Comparison of ENCODE assay signal across 8 cellular contexts in genomic region chr10:96832721-96833219, GRCh38. TPM values are rescaled to one million over a fixed set of nuclear protein-coding genes. Genes with fewer than 3 reads are reported as not detected.
A peak's percentile ranks its signal among the peaks of the same experiment; 100 is the strongest.
DNase-seq lines count a peak whose midpoint lies in the region; ATAC-seq, FAIRE-seq and TF ChIP-seq lines count a peak whose summit lies in the region.

No MANE protein-coding gene starts in this region.

- TF ChIP-seq EP300 in H1 (IDR thresholded peaks at IDR 0.05; ENCODE audit: borderline replicate concordance in 1 of 2, low read depth in 2 of 2, low read length in 2 of 2): no peak

- H3K4me2 ChIP-seq in H1 (ENCODE audit: insufficient read depth in 1 of 2, low read depth in 2 of 2, low read length in 2 of 2): peak overlapping the region; percentile 84 to 87; a peak in 3 of 4 replicates
- H3K4me2 ChIP-seq in mesendoderm (ENCODE audit: low read length): peak overlapping the region; percentile 33

- H3K27ac ChIP-seq in H1 (ENCODE audit: low read depth, low read length): peak overlapping the region; percentile 60; the same call in 1 of the 2 replicates
- peak overlapping the region; percentile 99 for H3K27ac ChIP-seq in mesendoderm (ENCODE audit: low read depth, low read length)

- H3K79me1 ChIP-seq in H1 (ENCODE audit: low read depth, low read length): no peaks in the 10 kb centered on the region; the same call in 1 of the 2 replicates
- peaks cover 1% of the 10 kb centered on the region for H3K79me1 ChIP-seq in mesendoderm (ENCODE audit: low read length)

- H3K36me3 ChIP-seq in H1 (ENCODE audit: control insufficient read depth in 2 of 4, insufficient read depth in 4 of 4, low read length in 3 of 4): no peaks in the 10 kb centered on the region
- H3K36me3 ChIP-seq in mesendoderm (ENCODE audit: control insufficient read depth, insufficient read depth, low read length): no peaks in the 10 kb centered on the region

- H3K9me3 ChIP-seq in H1 (ENCODE audit: insufficient read depth in 2 of 2, low read depth in 1 of 2, low read length in 1 of 2): no peaks in the 10 kb centered on the region; a peak in 1 of 4 replicates

- H2AK5ac ChIP-seq in H1 (ENCODE audit: low read depth, low read length) (no peak overlapping the region), mesendoderm (ENCODE audit: low read length) (no peak overlapping the region)

- WGBS in H1 (ENCODE audit: extremely low coverage in 1 of 2, insufficient coverage in 1 of 2, insufficient read length in 1 of 2, insufficient replicate concordance in 2 of 2, low coverage in 1 of 2, low lambda C conversion rate in 2 of 2, missing lambda C conversion rate in 1 of 2), 2 experiments: 1% methylated on average over 17 of the region's 72 CpGs; no CpG with 5 or more reads in 1 of the 2 experiments
- no CpG with 5 or more reads among the region's 72 CpGs for WGBS in mesendoderm (ENCODE audit: extremely low coverage, insufficient coverage, low lambda C conversion rate)

- H2BK120ac ChIP-seq in H1 (replicated peaks; ENCODE audit: low read depth, low read length) (no peak overlapping the region), mesendoderm (ENCODE audit: low read depth, low read length) (peak overlapping the region; percentile 35)

- peaks cover 4% of the 10 kb centered on the region; the same call in 1 of the 2 replicates for H3K23me2 ChIP-seq in H1 (ENCODE audit: low read depth, low read length)

- no peak overlapping the region for H2BK20ac ChIP-seq in H1 (ENCODE audit: low read length)

- H2BK5ac ChIP-seq in H1 (ENCODE audit: low read depth, low read length) (no peak overlapping the region), mesendoderm (ENCODE audit: low read length) (peak overlapping the region; percentile 81)

- H3K27me3 ChIP-seq in H1 (replicated peaks in 1 of 4; ENCODE audit: control insufficient read depth in 3 of 4, extremely low read depth in 1 of 4, insufficient read depth in 3 of 4, low read length in 3 of 4) (no peaks in the 10 kb centered on the region; a peak in 1 of 7 replicates), mesendoderm (ENCODE audit: insufficient read depth, low read length, poor library complexity) (no peaks in the 10 kb centered on the region)

- H3K56ac ChIP-seq in H1 (replicated peaks; ENCODE audit: insufficient read length, low read depth, low read length) (no peak overlapping the region), mesendoderm (ENCODE audit: low read length) (peak overlapping the region; percentile 95)

- H3K23ac ChIP-seq in H1 (ENCODE audit: insufficient read length) (no peak overlapping the region), mesendoderm (ENCODE audit: low read length) (no peak overlapping the region)

- H4K5ac ChIP-seq in H1 (ENCODE audit: insufficient read length, low read depth, low read length): no peak overlapping the region
- no peak overlapping the region for H4K5ac ChIP-seq in mesendoderm (ENCODE audit: low read length)

- FAIRE-seq in H1 (lab: Jason Lieb, UNC): no peak

- H2BK15ac ChIP-seq in H1 (ENCODE audit: low read length): no peak overlapping the region
- H2BK15ac ChIP-seq in mesendoderm (replicated peaks; ENCODE audit: low read depth): no peak overlapping the region

- H3K18ac ChIP-seq in H1 (ENCODE audit: extremely low read depth, low read length): no peak overlapping the region; the same call in 1 of the 2 replicates
- peak overlapping the region; percentile 97 for H3K18ac ChIP-seq in mesendoderm (ENCODE audit: low read length)

- H2AFZ ChIP-seq in H1 (ENCODE audit: low read length): no peak overlapping the region

- no peak overlapping the region for H4K91ac ChIP-seq in H1 (replicated peaks; ENCODE audit: insufficient read length, low read length)

- H4K8ac ChIP-seq in H1 (ENCODE audit: extremely low read depth, insufficient read depth, low read length) (peak overlapping the region; percentile 81; the same call in 1 of the 2 replicates), mesendoderm (ENCODE audit: low read depth, low read length) (no peak overlapping the region)

- POLR2A ChIA-PET in H1 (lab: Charles Lee; ENCODE audit: partially characterized antibody): interaction anchor here (0.6 to 2.1 kb wide), 11 partner anchors 11 to 189 kb away, joined by 3 to 16 read pairs (median 4); no protein-coding TSS in a partner anchor

- no peak for TF ChIP-seq POLR2A in H1 (IDR thresholded peaks at IDR 0.05; ENCODE audit: control extremely low read depth in 1 of 2, low read depth in 2 of 2, low read length in 2 of 2)

- peaks cover 0 to 7% of the 10 kb centered on the region in 2 experiments for H4K20me1 ChIP-seq in H1 (replicated peaks in 1 of 2; ENCODE audit: control insufficient read depth in 1 of 2, insufficient read depth in 2 of 2, low read length in 2 of 2)

- TF ChIP-seq RAD21 in H1 (IDR thresholded peaks at IDR 0.05 in 1 of 2, conservative IDR thresholded peaks at IDR 0.05 in 1 of 2; ENCODE audit: low read depth in 2 of 2, low read length in 2 of 2): no peak; a peak in 1 of 4 replicates

- peaks cover 0 to 3% (median 0%) of the 10 kb centered on the region in 4 experiments; a peak in 2 of 7 replicates for H3K4me1 ChIP-seq in H1 (replicated peaks in 1 of 4; ENCODE audit: control insufficient read depth in 3 of 4, insufficient read depth in 4 of 4, low read length in 3 of 4)
- no peaks in the 10 kb centered on the region for H3K4me1 ChIP-seq in mesendoderm (ENCODE audit: control insufficient read depth, low read depth, low read length)

- H3K4me3 ChIP-seq in H1 (ENCODE audit: extremely low read depth in 1 of 4, insufficient read depth in 2 of 4, low read depth in 3 of 4, low read length in 4 of 4) (peak overlapping the region; percentile 71 to 91 (median 82)), mesendoderm (ENCODE audit: low read length) (peak overlapping the region; percentile 60)

- H3K4ac ChIP-seq in H1 (replicated peaks; ENCODE audit: insufficient read length, low read depth, low read length) (no peak overlapping the region), mesendoderm (ENCODE audit: low read depth, low read length) (peak overlapping the region; percentile 88)

- CTCF ChIA-PET in H1 (lab: Charles Lee; ENCODE audit: partially characterized antibody): interaction anchor here (0.7 kb wide), 1 partner anchor 446 kb away, joined by 3 read pairs; no protein-coding TSS in a partner anchor

- H3K79me2 ChIP-seq in H1 (ENCODE audit: control insufficient read depth in 1 of 2, insufficient read depth in 2 of 2, low read length in 2 of 2) (peaks cover 17 to 42% of the 10 kb centered on the region in 2 experiments), mesendoderm (ENCODE audit: control insufficient read depth, insufficient read depth, low read length) (peaks cover 31% of the 10 kb centered on the region)

- peak; percentile 82 for DNase-seq in Ammon's horn (ENCODE audit: low spot score)
- DNase-seq in NCI-H69 (lab: John Stamatoyannopoulos, UW): peak; percentile 95
- peak; percentile 74 to 76 for DNase-seq in activated CD8-positive, alpha-beta memory T cell treated with anti-CD3 and anti-CD28 coated beads for 4 hours (ENCODE audit: low read depth in 2 of 2)
- peak in 1 of 2 experiments; percentile 83 for DNase-seq in H1 (ENCODE audit: low read depth in 1 of 2, low spot score in 2 of 2)
- DNase-seq in mesendoderm: no peak
- peak; percentile 73 for DNase-seq in stimulated activated CD8-positive, alpha-beta memory T cell treated with anti-CD3 and anti-CD28 coated beads, Interleukin-12 subunit alpha, Interleukin-12 subunit beta, amount 100 ng/mL, for 24 hours (ENCODE audit: extremely low read depth)

- no peak for TF ChIP-seq CTCF in H1 (IDR thresholded peaks at IDR 0.05; ENCODE audit: control extremely low read depth in 1 of 3, insufficient read depth in 1 of 3, low read depth in 1 of 3, low read length in 3 of 3)

- no peak overlapping the region for H2BK12ac ChIP-seq in H1 (ENCODE audit: low read depth, low read length)

- no peak overlapping the region for H3K14ac ChIP-seq in H1 (ENCODE audit: insufficient read length)

- H3K9ac ChIP-seq in H1 (replicated peaks in 1 of 4; ENCODE audit: extremely low read depth in 1 of 4, low read depth in 3 of 4, low read length in 3 of 4) (peak overlapping the region in 3 of 4 experiments; percentile 56 to 87 (median 73); a peak in 6 of 7 replicates), mesendoderm (ENCODE audit: low read length) (peak overlapping the region; percentile 77)

- ATAC-seq in GM18909 (IDR thresholded peaks at IDR 0.05; ENCODE audit: poor library complexity, unreplicated experiment) (peak; percentile 65), HG03135 (IDR thresholded peaks at IDR 0.05; ENCODE audit: unreplicated experiment) (peak; percentile 61)

TF ChIP-seq in H1, 55 proteins besides CTCF, POLR2A, EP300 and RAD21 (continues in another document):
- TF ChIP-seq, protein P1, sequence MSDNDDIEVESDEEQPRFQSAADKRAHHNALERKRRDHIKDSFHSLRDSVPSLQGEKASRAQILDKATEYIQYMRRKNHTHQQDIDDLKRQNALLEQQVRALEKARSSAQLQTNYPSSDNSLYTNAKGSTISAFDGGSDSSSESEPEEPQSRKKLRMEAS (IDR thresholded peaks at IDR 0.05): peak; percentile 35
- TF ChIP-seq ASH2L (IDR thresholded peaks at IDR 0.05; ENCODE audit: low read length): peak; percentile 60
- no peak for TF ChIP-seq CBX5 (IDR thresholded peaks at IDR 0.05; ENCODE audit: low read depth, low read length)
- TF ChIP-seq SAP30 (IDR thresholded peaks at IDR 0.05; ENCODE audit: insufficient read depth, insufficient replicate concordance, low read length): no peak
- no peak for TF ChIP-seq ZNF274 (IDR thresholded peaks at IDR 0.05; ENCODE audit: borderline replicate concordance, extremely low read depth, low read length)
- TF ChIP-seq SIRT6 (IDR thresholded peaks at IDR 0.05; ENCODE audit: low read length): no peak
- no peak for TF ChIP-seq TAF1 (IDR thresholded peaks at IDR 0.05; ENCODE audit: low read depth, low read length)
- TF ChIP-seq SIX5 (IDR thresholded peaks at IDR 0.05; ENCODE audit: low read depth, low read length): no peak

RNA-seq across cellular contexts. Expression of gene LCOR, which starts 0.7 kb away (rescaled TPM):
- 21.9 and 25.5 TPM in 2 replicates for total RNA-seq in H1 (2021; fragmentation: NEBNext Ultra II Directional; extraction: Animal tissue kit (Norgen Biotek cat#: 25700))
- polyA plus RNA-seq in H1 (2011; rRNA removed): 3.0 and 4.7 TPM in 2 replicates
- polyA plus RNA-seq in H1 (2011; cell fraction: cytosol; rRNA removed): 4.5 TPM
- polyA plus RNA-seq in H1 (2011; cell fraction: nucleus; rRNA removed): 6.2 TPM
- polyA plus RNA-seq in H1 (2012, experiment 1 of 2): 4.3 to 7.6 TPM (median 5.9 TPM) in 4 replicates
- 0.45 TPM for polyA plus RNA-seq in H1 (2012, experiment 2 of 2)
- 5.6 TPM for polyA plus RNA-seq in H1 (2013, experiment 1 of 2)
- polyA plus RNA-seq in H1 (2013, experiment 2 of 2): 5.2 TPM
- polyA minus RNA-seq in H1 (2011; rRNA and poly(A)+ RNA removed): 34.9 and 35.0 TPM in 2 replicates
- 15.0 TPM for polyA minus RNA-seq in H1 (2011; cell fraction: cytosol; rRNA and poly(A)+ RNA removed)
- polyA minus RNA-seq in H1 (2011; cell fraction: nucleus; rRNA and poly(A)+ RNA removed): 51.1 TPM
- polyA plus RNA-seq in mesendoderm (2013, experiment 1 of 2): 8.5 TPM
- 8.0 TPM for polyA plus RNA-seq in mesendoderm (2013, experiment 2 of 2)
